ENCODE assay signal across 1 cellular context in the genomic region with DNA sequence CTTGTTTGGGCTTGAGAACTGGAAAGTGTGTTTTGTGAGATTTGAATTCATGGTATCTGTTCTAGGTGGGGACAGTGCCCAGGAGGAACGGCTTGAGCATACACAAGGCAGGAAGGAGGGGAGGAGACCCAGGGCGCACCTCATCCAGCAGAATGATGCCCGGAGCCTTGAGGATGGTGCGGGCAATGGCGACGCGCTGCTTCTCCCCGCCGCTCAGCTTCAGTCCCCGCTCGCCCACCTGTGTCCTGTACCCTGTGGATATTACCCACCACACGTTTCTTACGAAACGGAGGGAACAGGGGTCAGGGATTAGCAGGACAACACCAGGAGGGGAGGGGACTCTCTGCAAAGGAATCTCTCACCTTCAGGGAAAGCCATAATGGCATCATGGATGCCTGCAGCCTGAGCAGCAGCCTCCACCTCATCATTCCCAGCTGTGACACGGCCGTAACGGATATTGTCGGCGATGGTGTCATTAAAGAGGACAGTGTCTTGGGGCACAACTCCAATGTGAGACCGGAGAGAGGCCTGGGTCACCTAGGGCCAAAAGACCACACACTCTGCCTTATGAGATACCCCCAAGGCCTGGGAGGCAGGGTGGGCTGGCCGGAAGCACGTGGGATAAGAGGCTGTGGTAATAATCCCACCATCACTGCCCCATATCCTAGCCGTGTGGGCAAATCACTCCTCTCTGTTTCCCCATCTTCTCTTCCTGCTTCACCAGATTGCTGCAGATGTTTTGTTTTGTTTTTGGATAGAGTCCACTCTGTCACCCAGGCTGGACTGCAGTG.
TF ChIP-seq lines count a peak whose summit lies in the region.

No MANE protein-coding gene starts in this region.

TF ChIP-seq in HepG2, 621 proteins besides CTCF, POLR2A, EP300 and RAD21 (continues in another document):
- TF ChIP-seq, protein P1, sequence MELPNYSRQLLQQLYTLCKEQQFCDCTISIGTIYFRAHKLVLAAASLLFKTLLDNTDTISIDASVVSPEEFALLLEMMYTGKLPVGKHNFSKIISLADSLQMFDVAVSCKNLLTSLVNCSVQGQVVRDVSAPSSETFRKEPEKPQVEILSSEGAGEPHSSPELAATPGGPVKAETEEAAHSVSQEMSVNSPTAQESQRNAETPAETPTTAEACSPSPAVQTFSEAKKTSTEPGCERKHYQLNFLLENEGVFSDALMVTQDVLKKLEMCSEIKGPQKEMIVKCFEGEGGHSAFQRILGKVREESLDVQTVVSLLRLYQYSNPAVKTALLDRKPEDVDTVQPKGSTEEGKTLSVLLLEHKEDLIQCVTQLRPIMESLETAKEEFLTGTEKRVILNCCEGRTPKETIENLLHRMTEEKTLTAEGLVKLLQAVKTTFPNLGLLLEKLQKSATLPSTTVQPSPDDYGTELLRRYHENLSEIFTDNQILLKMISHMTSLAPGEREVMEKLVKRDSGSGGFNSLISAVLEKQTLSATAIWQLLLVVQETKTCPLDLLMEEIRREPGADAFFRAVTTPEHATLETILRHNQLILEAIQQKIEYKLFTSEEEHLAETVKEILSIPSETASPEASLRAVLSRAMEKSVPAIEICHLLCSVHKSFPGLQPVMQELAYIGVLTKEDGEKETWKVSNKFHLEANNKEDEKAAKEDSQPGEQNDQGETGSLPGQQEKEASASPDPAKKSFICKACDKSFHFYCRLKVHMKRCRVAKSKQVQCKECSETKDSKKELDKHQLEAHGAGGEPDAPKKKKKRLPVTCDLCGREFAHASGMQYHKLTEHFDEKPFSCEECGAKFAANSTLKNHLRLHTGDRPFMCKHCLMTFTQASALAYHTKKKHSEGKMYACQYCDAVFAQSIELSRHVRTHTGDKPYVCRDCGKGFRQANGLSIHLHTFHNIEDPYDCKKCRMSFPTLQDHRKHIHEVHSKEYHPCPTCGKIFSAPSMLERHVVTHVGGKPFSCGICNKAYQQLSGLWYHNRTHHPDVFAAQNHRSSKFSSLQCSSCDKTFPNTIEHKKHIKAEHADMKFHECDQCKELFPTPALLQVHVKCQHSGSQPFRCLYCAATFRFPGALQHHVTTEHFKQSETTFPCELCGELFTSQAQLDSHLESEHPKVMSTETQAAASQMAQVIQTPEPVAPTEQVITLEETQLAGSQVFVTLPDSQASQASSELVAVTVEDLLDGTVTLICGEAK (IDR thresholded peaks at IDR 0.05) = no peak
- TF ChIP-seq, protein P1 (CRISPR knock-in tag; IDR thresholded peaks at IDR 0.05) = no peak
- TF ChIP-seq ZNF446 (CRISPR knock-in tag; IDR thresholded peaks at IDR 0.05) (no peak), GATA4 (IDR thresholded peaks at IDR 0.05; ENCODE audit: borderline replicate concordance, low read depth) (no peak), LCORL (IDR thresholded peaks at IDR 0.05) (no peak), LCORL (CRISPR knock-in tag; IDR thresholded peaks at IDR 0.05) (no peak), CCAR2 (optimal IDR thresholded peaks at IDR 0.05; ENCODE audit: low read depth, low read length) (no peak), MXI1 (IDR thresholded peaks at IDR 0.05; ENCODE audit: borderline replicate concordance, low read depth, low read length) (no peak), ZNF883 (CRISPR knock-in tag; IDR thresholded peaks at IDR 0.05; ENCODE audit: not compliant biosample characterization) (no peak), GFI1 (CRISPR knock-in tag; IDR thresholded peaks at IDR 0.05; ENCODE audit: borderline replicate concordance) (0 out of 2 replicates have a peak, but pooled peaks have one; percentile 21), HOXA7 (CRISPR knock-in tag; IDR thresholded peaks at IDR 0.05) (no peak), ZNF205 (CRISPR knock-in tag; IDR thresholded peaks at IDR 0.05) (no peak), ZBTB38 (CRISPR knock-in tag; IDR thresholded peaks at IDR 0.05) (peak; percentile 33), RFX1 (IDR thresholded peaks at IDR 0.05) (no peak), YEATS2 (CRISPR knock-in tag; IDR thresholded peaks at IDR 0.05; ENCODE audit: borderline replicate concordance) (no peak), PHF5A (CRISPR knock-in tag; IDR thresholded peaks at IDR 0.05; ENCODE audit: low read depth, unreplicated experiment) (no peak), YEATS4 (CRISPR knock-in tag; IDR thresholded peaks at IDR 0.05; ENCODE audit: borderline replicate concordance) (no peak), MBNL3 (CRISPR knock-in tag; conservative IDR thresholded peaks at IDR 0.05) (no peak), ZNF333 (CRISPR knock-in tag; IDR thresholded peaks at IDR 0.05; ENCODE audit: borderline replicate concordance) (no peak), RFX3 (CRISPR knock-in tag; IDR thresholded peaks at IDR 0.05) (no peak), MYC (CRISPR knock-in tag; IDR thresholded peaks at IDR 0.05; ENCODE audit: borderline replicate concordance) (no peak; the same call in 1 of the 2 replicates), ZZZ3 (CRISPR knock-in tag; IDR thresholded peaks at IDR 0.05; ENCODE audit: borderline replicate concordance) (no peak), RBM39 (IDR thresholded peaks at IDR 0.05; ENCODE audit: low read depth, low read length, poor library complexity, severe bottlenecking) (no peak), FLYWCH1 (CRISPR knock-in tag; IDR thresholded peaks at IDR 0.05) (no peak), ZNF207 (IDR thresholded peaks at IDR 0.05; ENCODE audit: borderline replicate concordance) (no peak), SIN3B (IDR thresholded peaks at IDR 0.05; ENCODE audit: low read length) (no peak), ARHGAP35 (CRISPR knock-in tag; IDR thresholded peaks at IDR 0.05; ENCODE audit: borderline replicate concordance) (no peak), MTA1 (CRISPR knock-in tag; IDR thresholded peaks at IDR 0.05; ENCODE audit: borderline replicate concordance) (0 out of 2 replicates have a peak, but pooled peaks have one; percentile 5), ZNF431 (CRISPR knock-in tag; IDR thresholded peaks at IDR 0.05; ENCODE audit: borderline replicate concordance, low read depth) (no peak), TOPORS (CRISPR knock-in tag; IDR thresholded peaks at IDR 0.05) (0 out of 2 replicates have a peak, but pooled peaks have one; percentile 50), ZNF547 (CRISPR knock-in tag; IDR thresholded peaks at IDR 0.05) (no peak), ZNF292 (CRISPR knock-in tag; IDR thresholded peaks at IDR 0.05; ENCODE audit: borderline replicate concordance, low read depth) (no peak), ZNF329 (CRISPR knock-in tag; IDR thresholded peaks at IDR 0.05; ENCODE audit: low read depth) (0 out of 2 replicates have a peak, but pooled peaks have one; percentile 14), THAP11 (CRISPR knock-in tag; IDR thresholded peaks at IDR 0.05) (no peak), NKX3-1 (CRISPR knock-in tag; IDR thresholded peaks at IDR 0.05) (no peak), SPEN (CRISPR knock-in tag; IDR thresholded peaks at IDR 0.05; ENCODE audit: low read depth) (no peak), RBM22 (optimal IDR thresholded peaks at IDR 0.05; ENCODE audit: low read length) (peak; percentile 75)
- TF ChIP-seq, protein P2, sequence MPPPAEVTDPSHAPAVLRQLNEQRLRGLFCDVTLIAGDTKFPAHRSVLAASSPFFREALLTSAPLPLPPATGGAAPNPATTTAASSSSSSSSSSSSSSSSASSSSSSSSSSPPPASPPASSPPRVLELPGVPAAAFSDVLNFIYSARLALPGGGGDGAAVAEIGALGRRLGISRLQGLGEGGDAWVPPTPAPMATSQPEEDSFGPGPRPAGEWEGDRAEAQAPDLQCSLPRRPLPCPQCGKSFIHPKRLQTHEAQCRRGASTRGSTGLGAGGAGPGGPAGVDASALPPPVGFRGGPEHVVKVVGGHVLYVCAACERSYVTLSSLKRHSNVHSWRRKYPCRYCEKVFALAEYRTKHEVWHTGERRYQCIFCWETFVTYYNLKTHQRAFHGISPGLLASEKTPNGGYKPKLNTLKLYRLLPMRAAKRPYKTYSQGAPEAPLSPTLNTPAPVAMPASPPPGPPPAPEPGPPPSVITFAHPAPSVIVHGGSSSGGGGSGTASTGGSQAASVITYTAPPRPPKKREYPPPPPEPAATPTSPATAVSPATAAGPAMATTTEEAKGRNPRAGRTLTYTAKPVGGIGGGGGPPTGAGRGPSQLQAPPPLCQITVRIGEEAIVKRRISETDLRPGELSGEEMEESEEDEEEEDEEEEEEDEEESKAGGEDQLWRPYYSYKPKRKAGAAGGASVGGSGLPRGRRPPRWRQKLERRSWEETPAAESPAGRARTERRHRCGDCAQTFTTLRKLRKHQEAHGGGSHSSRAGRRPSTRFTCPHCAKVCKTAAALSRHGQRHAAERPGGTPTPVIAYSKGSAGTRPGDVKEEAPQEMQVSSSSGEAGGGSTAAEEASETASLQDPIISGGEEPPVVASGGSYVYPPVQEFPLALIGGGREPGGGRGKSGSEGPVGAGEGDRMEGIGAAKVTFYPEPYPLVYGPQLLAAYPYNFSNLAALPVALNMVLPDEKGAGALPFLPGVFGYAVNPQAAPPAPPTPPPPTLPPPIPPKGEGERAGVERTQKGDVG (CRISPR knock-in tag; IDR thresholded peaks at IDR 0.05; ENCODE audit: borderline replicate concordance) = peak; percentile 31; the same call in 1 of the 2 replicates
- TF ChIP-seq, protein P3, sequence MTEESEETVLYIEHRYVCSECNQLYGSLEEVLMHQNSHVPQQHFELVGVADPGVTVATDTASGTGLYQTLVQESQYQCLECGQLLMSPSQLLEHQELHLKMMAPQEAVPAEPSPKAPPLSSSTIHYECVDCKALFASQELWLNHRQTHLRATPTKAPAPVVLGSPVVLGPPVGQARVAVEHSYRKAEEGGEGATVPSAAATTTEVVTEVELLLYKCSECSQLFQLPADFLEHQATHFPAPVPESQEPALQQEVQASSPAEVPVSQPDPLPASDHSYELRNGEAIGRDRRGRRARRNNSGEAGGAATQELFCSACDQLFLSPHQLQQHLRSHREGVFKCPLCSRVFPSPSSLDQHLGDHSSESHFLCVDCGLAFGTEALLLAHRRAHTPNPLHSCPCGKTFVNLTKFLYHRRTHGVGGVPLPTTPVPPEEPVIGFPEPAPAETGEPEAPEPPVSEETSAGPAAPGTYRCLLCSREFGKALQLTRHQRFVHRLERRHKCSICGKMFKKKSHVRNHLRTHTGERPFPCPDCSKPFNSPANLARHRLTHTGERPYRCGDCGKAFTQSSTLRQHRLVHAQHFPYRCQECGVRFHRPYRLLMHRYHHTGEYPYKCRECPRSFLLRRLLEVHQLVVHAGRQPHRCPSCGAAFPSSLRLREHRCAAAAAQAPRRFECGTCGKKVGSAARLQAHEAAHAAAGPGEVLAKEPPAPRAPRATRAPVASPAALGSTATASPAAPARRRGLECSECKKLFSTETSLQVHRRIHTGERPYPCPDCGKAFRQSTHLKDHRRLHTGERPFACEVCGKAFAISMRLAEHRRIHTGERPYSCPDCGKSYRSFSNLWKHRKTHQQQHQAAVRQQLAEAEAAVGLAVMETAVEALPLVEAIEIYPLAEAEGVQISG (CRISPR knock-in tag; IDR thresholded peaks at IDR 0.05) = no peak
- TF ChIP-seq, protein P4, sequence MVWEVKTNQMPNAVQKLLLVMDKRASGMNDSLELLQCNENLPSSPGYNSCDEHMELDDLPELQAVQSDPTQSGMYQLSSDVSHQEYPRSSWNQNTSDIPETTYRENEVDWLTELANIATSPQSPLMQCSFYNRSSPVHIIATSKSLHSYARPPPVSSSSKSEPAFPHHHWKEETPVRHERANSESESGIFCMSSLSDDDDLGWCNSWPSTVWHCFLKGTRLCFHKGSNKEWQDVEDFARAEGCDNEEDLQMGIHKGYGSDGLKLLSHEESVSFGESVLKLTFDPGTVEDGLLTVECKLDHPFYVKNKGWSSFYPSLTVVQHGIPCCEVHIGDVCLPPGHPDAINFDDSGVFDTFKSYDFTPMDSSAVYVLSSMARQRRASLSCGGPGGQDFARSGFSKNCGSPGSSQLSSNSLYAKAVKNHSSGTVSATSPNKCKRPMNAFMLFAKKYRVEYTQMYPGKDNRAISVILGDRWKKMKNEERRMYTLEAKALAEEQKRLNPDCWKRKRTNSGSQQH (CRISPR knock-in tag; IDR thresholded peaks at IDR 0.05; ENCODE audit: low read depth) = no peak
- TF ChIP-seq, protein P5, sequence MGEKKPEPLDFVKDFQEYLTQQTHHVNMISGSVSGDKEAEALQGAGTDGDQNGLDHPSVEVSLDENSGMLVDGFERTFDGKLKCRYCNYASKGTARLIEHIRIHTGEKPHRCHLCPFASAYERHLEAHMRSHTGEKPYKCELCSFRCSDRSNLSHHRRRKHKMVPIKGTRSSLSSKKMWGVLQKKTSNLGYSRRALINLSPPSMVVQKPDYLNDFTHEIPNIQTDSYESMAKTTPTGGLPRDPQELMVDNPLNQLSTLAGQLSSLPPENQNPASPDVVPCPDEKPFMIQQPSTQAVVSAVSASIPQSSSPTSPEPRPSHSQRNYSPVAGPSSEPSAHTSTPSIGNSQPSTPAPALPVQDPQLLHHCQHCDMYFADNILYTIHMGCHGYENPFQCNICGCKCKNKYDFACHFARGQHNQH (CRISPR knock-in tag; IDR thresholded peaks at IDR 0.05) = no peak
- TF ChIP-seq, protein P6, sequence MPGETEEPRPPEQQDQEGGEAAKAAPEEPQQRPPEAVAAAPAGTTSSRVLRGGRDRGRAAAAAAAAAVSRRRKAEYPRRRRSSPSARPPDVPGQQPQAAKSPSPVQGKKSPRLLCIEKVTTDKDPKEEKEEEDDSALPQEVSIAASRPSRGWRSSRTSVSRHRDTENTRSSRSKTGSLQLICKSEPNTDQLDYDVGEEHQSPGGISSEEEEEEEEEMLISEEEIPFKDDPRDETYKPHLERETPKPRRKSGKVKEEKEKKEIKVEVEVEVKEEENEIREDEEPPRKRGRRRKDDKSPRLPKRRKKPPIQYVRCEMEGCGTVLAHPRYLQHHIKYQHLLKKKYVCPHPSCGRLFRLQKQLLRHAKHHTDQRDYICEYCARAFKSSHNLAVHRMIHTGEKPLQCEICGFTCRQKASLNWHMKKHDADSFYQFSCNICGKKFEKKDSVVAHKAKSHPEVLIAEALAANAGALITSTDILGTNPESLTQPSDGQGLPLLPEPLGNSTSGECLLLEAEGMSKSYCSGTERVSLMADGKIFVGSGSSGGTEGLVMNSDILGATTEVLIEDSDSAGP (CRISPR knock-in tag; IDR thresholded peaks at IDR 0.05; ENCODE audit: borderline replicate concordance) = peak; percentile 29; the same call in 1 of the 2 replicates
